In genomic region chr3:65596511-65597224, GRCh38 we compare ENCODE assay signal across 9 cellular contexts.
DNase-seq lines count a peak whose midpoint lies in the region; ATAC-seq lines count a peak whose summit lies in the region.
"Had no signal": no experiment of that assay in that cellular context is flagged by ENCODE, and none has a peak within 500 bp of the region (broad histone marks: within the 10 kb centered on the region; RNA-seq: fewer than 3 reads in every experiment).

No MANE protein-coding gene starts in this region.

- H3K36me3 ChIP-seq in mesodermal cell (ENCODE audit: control insufficient read depth, insufficient read depth, low read length) (no peaks in the 10 kb centered on the region), urinary bladder (ENCODE audit: insufficient read depth) (no peaks in the 10 kb centered on the region)

- no peak for ATAC-seq in GM18867 (IDR thresholded peaks at IDR 0.05; ENCODE audit: unreplicated experiment)
- no peak for ATAC-seq in HG03280 (IDR thresholded peaks at IDR 0.05; ENCODE audit: unreplicated experiment)

- no peaks in the 10 kb centered on the region for H3K9me3 ChIP-seq in mesodermal cell (ENCODE audit: control insufficient read depth, low read length)

- peak overlapping the region; percentile 83 for H3K27ac ChIP-seq in cingulate gyrus (ENCODE audit: low read depth, low read length)
- peak overlapping the region; percentile 82 for H3K27ac ChIP-seq in mesodermal cell (ENCODE audit: low read depth, low read length, severe bottlenecking)
- H3K27ac ChIP-seq in urinary bladder (ENCODE audit: low read depth), result no peak overlapping the region

- H3K4me1 ChIP-seq in mesodermal cell (ENCODE audit: control insufficient read depth, insufficient read depth, low read length, poor library complexity, severe bottlenecking) (peaks cover 25% of the 10 kb centered on the region), urinary bladder (ENCODE audit: insufficient read depth) (no peaks in the 10 kb centered on the region)

- DNase-seq in NCI-H1694 treated with DMSO at 0.1 percent for 48 hours (lab: John Stamatoyannopoulos, UW) (peak; percentile 21), NCI-H1694 (lab: John Stamatoyannopoulos, UW) (no peak)
- no peak for DNase-seq in effector CD4-positive, alpha-beta T cell
- DNase-seq: GOT3 had no signal

- peak overlapping the region; percentile 38 for H3K4me3 ChIP-seq in mesodermal cell (ENCODE audit: extremely low read depth, insufficient read depth, low read length, poor library complexity, severe bottlenecking)
- H3K4me3 ChIP-seq in urinary bladder (ENCODE audit: low read depth, low read length), result peak overlapping the region; percentile 12

- 2 to 4% methylated on average over 9 of the region's 13 CpGs for WGBS in mesodermal cell (ENCODE audit: insufficient coverage in 2 of 2), 2 experiments
- WGBS in urinary bladder, result 25% methylated on average over 13 of the region's 13 CpGs
